Comparison of ENCODE assay signal across 3 cellular contexts in the genomic region with DNA sequence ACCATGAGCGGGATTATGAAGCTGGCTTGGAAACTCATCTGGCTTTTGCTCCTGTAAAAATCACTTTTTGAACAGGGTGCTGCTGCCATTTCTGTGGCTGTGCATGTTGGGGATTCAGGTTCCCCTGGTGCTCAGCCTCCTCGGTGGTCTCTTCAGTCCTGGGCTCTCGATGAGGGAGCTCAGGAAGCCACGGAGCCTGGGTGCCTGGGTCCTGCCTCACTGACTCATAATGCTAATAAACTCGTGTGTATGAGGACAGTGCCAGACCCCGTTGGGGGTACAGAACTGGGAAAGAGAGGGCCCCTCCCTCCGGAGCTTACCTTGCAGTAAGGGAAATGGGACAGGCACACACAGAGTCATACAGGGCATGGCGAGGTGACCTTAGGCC.
TF ChIP-seq lines count a peak whose summit lies in the region.

No MANE protein-coding gene starts in this region.

TF ChIP-seq in GM23338, 12 proteins besides CTCF, POLR2A, EP300 and RAD21 (continued from another document and continues in another):
- TF ChIP-seq, protein P1, sequence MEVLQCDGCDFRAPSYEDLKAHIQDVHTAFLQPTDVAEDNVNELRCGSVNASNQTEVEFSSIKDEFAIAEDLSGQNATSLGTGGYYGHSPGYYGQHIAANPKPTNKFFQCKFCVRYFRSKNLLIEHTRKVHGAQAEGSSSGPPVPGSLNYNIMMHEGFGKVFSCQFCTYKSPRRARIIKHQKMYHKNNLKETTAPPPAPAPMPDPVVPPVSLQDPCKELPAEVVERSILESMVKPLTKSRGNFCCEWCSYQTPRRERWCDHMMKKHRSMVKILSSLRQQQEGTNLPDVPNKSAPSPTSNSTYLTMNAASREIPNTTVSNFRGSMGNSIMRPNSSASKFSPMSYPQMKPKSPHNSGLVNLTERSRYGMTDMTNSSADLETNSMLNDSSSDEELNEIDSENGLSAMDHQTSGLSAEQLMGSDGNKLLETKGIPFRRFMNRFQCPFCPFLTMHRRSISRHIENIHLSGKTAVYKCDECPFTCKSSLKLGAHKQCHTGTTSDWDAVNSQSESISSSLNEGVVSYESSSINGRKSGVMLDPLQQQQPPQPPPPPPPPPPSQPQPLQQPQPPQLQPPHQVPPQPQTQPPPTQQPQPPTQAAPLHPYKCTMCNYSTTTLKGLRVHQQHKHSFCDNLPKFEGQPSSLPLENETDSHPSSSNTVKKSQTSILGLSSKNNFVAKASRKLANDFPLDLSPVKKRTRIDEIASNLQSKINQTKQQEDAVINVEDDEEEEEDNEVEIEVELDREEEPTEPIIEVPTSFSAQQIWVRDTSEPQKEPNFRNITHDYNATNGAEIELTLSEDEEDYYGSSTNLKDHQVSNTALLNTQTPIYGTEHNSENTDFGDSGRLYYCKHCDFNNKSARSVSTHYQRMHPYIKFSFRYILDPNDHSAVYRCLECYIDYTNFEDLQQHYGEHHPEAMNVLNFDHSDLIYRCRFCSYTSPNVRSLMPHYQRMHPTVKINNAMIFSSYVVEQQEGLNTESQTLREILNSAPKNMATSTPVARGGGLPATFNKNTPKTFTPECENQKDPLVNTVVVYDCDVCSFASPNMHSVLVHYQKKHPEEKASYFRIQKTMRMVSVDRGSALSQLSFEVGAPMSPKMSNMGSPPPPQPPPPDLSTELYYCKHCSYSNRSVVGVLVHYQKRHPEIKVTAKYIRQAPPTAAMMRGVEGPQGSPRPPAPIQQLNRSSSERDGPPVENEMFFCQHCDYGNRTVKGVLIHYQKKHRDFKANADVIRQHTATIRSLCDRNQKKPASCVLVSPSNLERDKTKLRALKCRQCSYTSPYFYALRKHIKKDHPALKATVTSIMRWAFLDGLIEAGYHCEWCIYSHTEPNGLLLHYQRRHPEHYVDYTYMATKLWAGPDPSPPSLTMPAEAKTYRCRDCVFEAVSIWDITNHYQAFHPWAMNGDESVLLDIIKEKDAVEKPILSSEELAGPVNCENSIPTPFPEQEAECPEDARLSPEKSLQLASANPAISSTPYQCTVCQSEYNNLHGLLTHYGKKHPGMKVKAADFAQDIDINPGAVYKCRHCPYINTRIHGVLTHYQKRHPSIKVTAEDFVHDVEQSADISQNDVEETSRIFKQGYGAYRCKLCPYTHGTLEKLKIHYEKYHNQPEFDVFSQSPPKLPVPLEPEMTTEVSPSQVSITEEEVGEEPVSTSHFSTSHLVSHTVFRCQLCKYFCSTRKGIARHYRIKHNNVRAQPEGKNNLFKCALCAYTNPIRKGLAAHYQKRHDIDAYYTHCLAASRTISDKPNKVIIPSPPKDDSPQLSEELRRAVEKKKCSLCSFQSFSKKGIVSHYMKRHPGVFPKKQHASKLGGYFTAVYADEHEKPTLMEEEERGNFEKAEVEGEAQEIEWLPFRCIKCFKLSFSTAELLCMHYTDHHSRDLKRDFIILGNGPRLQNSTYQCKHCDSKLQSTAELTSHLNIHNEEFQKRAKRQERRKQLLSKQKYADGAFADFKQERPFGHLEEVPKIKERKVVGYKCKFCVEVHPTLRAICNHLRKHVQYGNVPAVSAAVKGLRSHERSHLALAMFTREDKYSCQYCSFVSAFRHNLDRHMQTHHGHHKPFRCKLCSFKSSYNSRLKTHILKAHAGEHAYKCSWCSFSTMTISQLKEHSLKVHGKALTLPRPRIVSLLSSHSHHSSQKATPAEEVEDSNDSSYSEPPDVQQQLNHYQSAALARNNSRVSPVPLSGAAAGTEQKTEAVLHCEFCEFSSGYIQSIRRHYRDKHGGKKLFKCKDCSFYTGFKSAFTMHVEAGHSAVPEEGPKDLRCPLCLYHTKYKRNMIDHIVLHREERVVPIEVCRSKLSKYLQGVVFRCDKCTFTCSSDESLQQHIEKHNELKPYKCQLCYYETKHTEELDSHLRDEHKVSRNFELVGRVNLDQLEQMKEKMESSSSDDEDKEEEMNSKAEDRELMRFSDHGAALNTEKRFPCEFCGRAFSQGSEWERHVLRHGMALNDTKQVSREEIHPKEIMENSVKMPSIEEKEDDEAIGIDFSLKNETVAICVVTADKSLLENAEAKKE (CRISPR knock-in tag; IDR thresholded peaks at IDR 0.05) = no peak
- TF ChIP-seq POLR2AphosphoS5 (IDR thresholded peaks at IDR 0.05; ENCODE audit: low read depth) = no peak
- TF ChIP-seq ZNF114 (CRISPR knock-in tag; IDR thresholded peaks at IDR 0.05) = no peak
- TF ChIP-seq EZH2 (IDR thresholded peaks at IDR 0.05; ENCODE audit: low read depth, unreplicated experiment) = no peak
- TF ChIP-seq CREB1 (CRISPR knock-in tag; IDR thresholded peaks at IDR 0.05; ENCODE audit: low read depth) = no peak
- no peak for TF ChIP-seq EZH2phosphoT487 (IDR thresholded peaks at IDR 0.05; ENCODE audit: unreplicated experiment)
- TF ChIP-seq ZNF331 (CRISPR knock-in tag; IDR thresholded peaks at IDR 0.05; ENCODE audit: low read depth) = no peak

TF ChIP-seq in WTC11, 78 proteins besides CTCF, POLR2A, EP300 and RAD21 (continued from another document and continues in another):
- TF ChIP-seq, protein P2, sequence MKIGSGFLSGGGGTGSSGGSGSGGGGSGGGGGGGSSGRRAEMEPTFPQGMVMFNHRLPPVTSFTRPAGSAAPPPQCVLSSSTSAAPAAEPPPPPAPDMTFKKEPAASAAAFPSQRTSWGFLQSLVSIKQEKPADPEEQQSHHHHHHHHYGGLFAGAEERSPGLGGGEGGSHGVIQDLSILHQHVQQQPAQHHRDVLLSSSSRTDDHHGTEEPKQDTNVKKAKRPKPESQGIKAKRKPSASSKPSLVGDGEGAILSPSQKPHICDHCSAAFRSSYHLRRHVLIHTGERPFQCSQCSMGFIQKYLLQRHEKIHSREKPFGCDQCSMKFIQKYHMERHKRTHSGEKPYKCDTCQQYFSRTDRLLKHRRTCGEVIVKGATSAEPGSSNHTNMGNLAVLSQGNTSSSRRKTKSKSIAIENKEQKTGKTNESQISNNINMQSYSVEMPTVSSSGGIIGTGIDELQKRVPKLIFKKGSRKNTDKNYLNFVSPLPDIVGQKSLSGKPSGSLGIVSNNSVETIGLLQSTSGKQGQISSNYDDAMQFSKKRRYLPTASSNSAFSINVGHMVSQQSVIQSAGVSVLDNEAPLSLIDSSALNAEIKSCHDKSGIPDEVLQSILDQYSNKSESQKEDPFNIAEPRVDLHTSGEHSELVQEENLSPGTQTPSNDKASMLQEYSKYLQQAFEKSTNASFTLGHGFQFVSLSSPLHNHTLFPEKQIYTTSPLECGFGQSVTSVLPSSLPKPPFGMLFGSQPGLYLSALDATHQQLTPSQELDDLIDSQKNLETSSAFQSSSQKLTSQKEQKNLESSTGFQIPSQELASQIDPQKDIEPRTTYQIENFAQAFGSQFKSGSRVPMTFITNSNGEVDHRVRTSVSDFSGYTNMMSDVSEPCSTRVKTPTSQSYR (CRISPR knock-in tag; IDR thresholded peaks at IDR 0.05) = no peak
- TF ChIP-seq SMAD3 (CRISPR knock-in tag; IDR thresholded peaks at IDR 0.05; ENCODE audit: borderline replicate concordance) = no peak
- TF ChIP-seq, protein P3, sequence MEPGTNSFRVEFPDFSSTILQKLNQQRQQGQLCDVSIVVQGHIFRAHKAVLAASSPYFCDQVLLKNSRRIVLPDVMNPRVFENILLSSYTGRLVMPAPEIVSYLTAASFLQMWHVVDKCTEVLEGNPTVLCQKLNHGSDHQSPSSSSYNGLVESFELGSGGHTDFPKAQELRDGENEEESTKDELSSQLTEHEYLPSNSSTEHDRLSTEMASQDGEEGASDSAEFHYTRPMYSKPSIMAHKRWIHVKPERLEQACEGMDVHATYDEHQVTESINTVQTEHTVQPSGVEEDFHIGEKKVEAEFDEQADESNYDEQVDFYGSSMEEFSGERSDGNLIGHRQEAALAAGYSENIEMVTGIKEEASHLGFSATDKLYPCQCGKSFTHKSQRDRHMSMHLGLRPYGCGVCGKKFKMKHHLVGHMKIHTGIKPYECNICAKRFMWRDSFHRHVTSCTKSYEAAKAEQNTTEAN (CRISPR knock-in tag; IDR thresholded peaks at IDR 0.05) = no peak
- TF ChIP-seq, protein P4, sequence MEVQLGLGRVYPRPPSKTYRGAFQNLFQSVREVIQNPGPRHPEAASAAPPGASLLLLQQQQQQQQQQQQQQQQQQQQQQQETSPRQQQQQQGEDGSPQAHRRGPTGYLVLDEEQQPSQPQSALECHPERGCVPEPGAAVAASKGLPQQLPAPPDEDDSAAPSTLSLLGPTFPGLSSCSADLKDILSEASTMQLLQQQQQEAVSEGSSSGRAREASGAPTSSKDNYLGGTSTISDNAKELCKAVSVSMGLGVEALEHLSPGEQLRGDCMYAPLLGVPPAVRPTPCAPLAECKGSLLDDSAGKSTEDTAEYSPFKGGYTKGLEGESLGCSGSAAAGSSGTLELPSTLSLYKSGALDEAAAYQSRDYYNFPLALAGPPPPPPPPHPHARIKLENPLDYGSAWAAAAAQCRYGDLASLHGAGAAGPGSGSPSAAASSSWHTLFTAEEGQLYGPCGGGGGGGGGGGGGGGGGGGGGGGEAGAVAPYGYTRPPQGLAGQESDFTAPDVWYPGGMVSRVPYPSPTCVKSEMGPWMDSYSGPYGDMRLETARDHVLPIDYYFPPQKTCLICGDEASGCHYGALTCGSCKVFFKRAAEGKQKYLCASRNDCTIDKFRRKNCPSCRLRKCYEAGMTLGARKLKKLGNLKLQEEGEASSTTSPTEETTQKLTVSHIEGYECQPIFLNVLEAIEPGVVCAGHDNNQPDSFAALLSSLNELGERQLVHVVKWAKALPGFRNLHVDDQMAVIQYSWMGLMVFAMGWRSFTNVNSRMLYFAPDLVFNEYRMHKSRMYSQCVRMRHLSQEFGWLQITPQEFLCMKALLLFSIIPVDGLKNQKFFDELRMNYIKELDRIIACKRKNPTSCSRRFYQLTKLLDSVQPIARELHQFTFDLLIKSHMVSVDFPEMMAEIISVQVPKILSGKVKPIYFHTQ (CRISPR knock-in tag; IDR thresholded peaks at IDR 0.05) = no peak
- TF ChIP-seq, protein P5, sequence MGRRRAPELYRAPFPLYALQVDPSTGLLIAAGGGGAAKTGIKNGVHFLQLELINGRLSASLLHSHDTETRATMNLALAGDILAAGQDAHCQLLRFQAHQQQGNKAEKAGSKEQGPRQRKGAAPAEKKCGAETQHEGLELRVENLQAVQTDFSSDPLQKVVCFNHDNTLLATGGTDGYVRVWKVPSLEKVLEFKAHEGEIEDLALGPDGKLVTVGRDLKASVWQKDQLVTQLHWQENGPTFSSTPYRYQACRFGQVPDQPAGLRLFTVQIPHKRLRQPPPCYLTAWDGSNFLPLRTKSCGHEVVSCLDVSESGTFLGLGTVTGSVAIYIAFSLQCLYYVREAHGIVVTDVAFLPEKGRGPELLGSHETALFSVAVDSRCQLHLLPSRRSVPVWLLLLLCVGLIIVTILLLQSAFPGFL (CRISPR knock-in tag; IDR thresholded peaks at IDR 0.05; ENCODE audit: borderline replicate concordance) = no peak

TF ChIP-seq in HepG2, 621 proteins besides CTCF, POLR2A, EP300 and RAD21 (continued from another document and continues in another):
- TF ChIP-seq ZNF605 (CRISPR knock-in tag; IDR thresholded peaks at IDR 0.05) (0 out of 2 replicates have a peak, but pooled peaks have one; percentile 45), JUND (CRISPR knock-in tag; IDR thresholded peaks at IDR 0.05) (0 out of 2 replicates have a peak, but pooled peaks have one; percentile 19), ZSCAN12 (CRISPR knock-in tag; IDR thresholded peaks at IDR 0.05) (no peak), ATAD3A (CRISPR knock-in tag; IDR thresholded peaks at IDR 0.05) (no peak), KDM5B (CRISPR knock-in tag; IDR thresholded peaks at IDR 0.05; ENCODE audit: borderline replicate concordance) (peak; percentile 12; the same call in 1 of the 2 replicates), HCFC1 (IDR thresholded peaks at IDR 0.05; ENCODE audit: low read depth, low read length) (no peak), KLF11 (CRISPR knock-in tag; IDR thresholded peaks at IDR 0.05) (no peak; the same call in 1 of the 2 replicates), ZNF563 (CRISPR knock-in tag; IDR thresholded peaks at IDR 0.05) (0 out of 2 replicates have a peak, but pooled peaks have one; percentile 12), ZNF124 (CRISPR knock-in tag; IDR thresholded peaks at IDR 0.05) (no peak), ZNF343 (CRISPR knock-in tag; IDR thresholded peaks at IDR 0.05) (no peak), ZNF598 (CRISPR knock-in tag; IDR thresholded peaks at IDR 0.05; ENCODE audit: borderline replicate concordance) (no peak; the same call in 1 of the 2 replicates), ZNF615 (CRISPR knock-in tag; IDR thresholded peaks at IDR 0.05; ENCODE audit: borderline replicate concordance) (0 out of 2 replicates have a peak, but pooled peaks have one; percentile 64), ZSCAN21 (CRISPR knock-in tag; IDR thresholded peaks at IDR 0.05; ENCODE audit: borderline replicate concordance) (no peak), IKZF1 (IDR thresholded peaks at IDR 0.05) (no peak), SALL2 (CRISPR knock-in tag; IDR thresholded peaks at IDR 0.05) (no peak)
- TF ChIP-seq, protein P6, sequence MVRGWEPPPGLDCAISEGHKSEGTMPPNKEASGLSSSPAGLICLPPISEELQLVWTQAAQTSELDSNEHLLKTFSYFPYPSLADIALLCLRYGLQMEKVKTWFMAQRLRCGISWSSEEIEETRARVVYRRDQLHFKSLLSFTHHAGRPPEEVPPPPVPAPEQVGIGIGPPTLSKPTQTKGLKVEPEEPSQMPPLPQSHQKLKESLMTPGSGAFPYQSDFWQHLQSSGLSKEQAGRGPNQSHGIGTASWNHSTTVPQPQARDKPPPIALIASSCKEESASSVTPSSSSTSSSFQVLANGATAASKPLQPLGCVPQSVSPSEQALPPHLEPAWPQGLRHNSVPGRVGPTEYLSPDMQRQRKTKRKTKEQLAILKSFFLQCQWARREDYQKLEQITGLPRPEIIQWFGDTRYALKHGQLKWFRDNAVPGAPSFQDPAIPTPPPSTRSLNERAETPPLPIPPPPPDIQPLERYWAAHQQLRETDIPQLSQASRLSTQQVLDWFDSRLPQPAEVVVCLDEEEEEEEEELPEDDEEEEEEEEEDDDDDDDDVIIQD (CRISPR knock-in tag; IDR thresholded peaks at IDR 0.05; ENCODE audit: low read depth) = no peak
- TF ChIP-seq, protein P7, sequence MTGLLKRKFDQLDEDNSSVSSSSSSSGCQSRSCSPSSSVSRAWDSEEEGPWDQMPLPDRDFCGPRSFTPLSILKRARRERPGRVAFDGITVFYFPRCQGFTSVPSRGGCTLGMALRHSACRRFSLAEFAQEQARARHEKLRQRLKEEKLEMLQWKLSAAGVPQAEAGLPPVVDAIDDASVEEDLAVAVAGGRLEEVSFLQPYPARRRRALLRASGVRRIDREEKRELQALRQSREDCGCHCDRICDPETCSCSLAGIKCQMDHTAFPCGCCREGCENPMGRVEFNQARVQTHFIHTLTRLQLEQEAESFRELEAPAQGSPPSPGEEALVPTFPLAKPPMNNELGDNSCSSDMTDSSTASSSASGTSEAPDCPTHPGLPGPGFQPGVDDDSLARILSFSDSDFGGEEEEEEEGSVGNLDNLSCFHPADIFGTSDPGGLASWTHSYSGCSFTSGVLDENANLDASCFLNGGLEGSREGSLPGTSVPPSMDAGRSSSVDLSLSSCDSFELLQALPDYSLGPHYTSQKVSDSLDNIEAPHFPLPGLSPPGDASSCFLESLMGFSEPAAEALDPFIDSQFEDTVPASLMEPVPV (CRISPR knock-in tag; IDR thresholded peaks at IDR 0.05) = no peak
- TF ChIP-seq, protein P8, sequence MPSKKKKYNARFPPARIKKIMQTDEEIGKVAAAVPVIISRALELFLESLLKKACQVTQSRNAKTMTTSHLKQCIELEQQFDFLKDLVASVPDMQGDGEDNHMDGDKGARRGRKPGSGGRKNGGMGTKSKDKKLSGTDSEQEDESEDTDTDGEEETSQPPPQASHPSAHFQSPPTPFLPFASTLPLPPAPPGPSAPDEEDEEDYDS (CRISPR knock-in tag; IDR thresholded peaks at IDR 0.05) = 0 out of 2 replicates have a peak, but pooled peaks have one; percentile 7
